Comparison of ENCODE assay signal across 2 cellular contexts in genomic region chr13:51220706-51221105, GRCh38.
TF ChIP-seq lines count a peak whose summit lies in the region.

No MANE protein-coding gene starts in this region.

TF ChIP-seq in GM23338, 12 proteins besides CTCF, POLR2A, EP300 and RAD21 (continued from another document):
- TF ChIP-seq REST (IDR thresholded peaks at IDR 0.05; ENCODE audit: unreplicated experiment) (no peak), EZH2phosphoT487 (IDR thresholded peaks at IDR 0.05; ENCODE audit: unreplicated experiment) (no peak), STAT1 (IDR thresholded peaks at IDR 0.05; ENCODE audit: unreplicated experiment) (no peak), CREB1 (CRISPR knock-in tag; IDR thresholded peaks at IDR 0.05; ENCODE audit: low read depth) (no peak), ETS1 (IDR thresholded peaks at IDR 0.05) (no peak), EZH2 (IDR thresholded peaks at IDR 0.05; ENCODE audit: low read depth, unreplicated experiment) (no peak), ZNF462 (CRISPR knock-in tag; IDR thresholded peaks at IDR 0.05) (no peak), JUNB (IDR thresholded peaks at IDR 0.05; ENCODE audit: unreplicated experiment) (no peak), NANOG (IDR thresholded peaks at IDR 0.05; ENCODE audit: borderline replicate concordance) (no peak)

TF ChIP-seq in WTC11, 78 proteins besides CTCF, POLR2A, EP300 and RAD21 (continued from another document):
- TF ChIP-seq ATF6 (CRISPR knock-in tag; IDR thresholded peaks at IDR 0.05) (no peak), E2F4 (CRISPR knock-in tag; IDR thresholded peaks at IDR 0.05; ENCODE audit: borderline replicate concordance, low read depth) (no peak), NFE2L1 (CRISPR knock-in tag; IDR thresholded peaks at IDR 0.05) (no peak), EMX1 (CRISPR knock-in tag; IDR thresholded peaks at IDR 0.05) (no peak), RORB (CRISPR knock-in tag; IDR thresholded peaks at IDR 0.05) (no peak), MAX (CRISPR knock-in tag; IDR thresholded peaks at IDR 0.05) (no peak)
